Comparison of ENCODE assay signal across 8 cellular contexts in genomic region chr4:98928505-98929340, GRCh38. TPM values are rescaled to one million over a fixed set of nuclear protein-coding genes. Genes with fewer than 3 reads are reported as not detected.
DNase-seq lines count a peak whose midpoint lies in the region; TF ChIP-seq lines count a peak whose summit lies in the region.

Gene EIF4E (minus strand): TSS chr4:98929133. CDS start chr4:98929112, 21 bp downstream.

- CTCF ChIA-PET in activated naive CD4-positive, alpha-beta T cell treated with anti-CD3 and anti-CD28 coated beads, Interleukin-2, amount 10 ng/mL, durations not matched to agents 7 days and 5 days (lab: Charles Lee): interaction anchor here (0.5 to 3.6 kb wide), 6 partner anchors 9 to 461 kb away, joined by 3 to 15 read pairs (median 3); partner anchors contain the start of gene METAP1

- H3K27ac ChIP-seq in SK-N-MC: peak within 1 kb of the TSS; percentile 90

- H3K9ac ChIP-seq in SK-N-MC (ENCODE audit: insufficient read length): peak within 1 kb of the TSS; percentile 93

- peaks cover 47% of the 10 kb centered on the region for H3K4me1 Mint-ChIP-seq in HFFc6 (ENCODE audit: low read depth)
- peaks cover 46% of the 10 kb centered on the region for H3K4me1 Mint-ChIP-seq in activated naive CD4-positive, alpha-beta T cell treated with anti-CD3 and anti-CD28 coated beads, Interleukin-2, amount 10 ng/mL, durations not matched to agents 7 days and 5 days

- peak within 1 kb of the TSS; percentile 99 for H3K4me3 Mint-ChIP-seq in HFFc6
- peak within 1 kb of the TSS; percentile 88 for H3K4me3 Mint-ChIP-seq in activated naive CD4-positive, alpha-beta T cell treated with anti-CD3 and anti-CD28 coated beads, Interleukin-2, amount 10 ng/mL, durations not matched to agents 7 days and 5 days

- peaks cover 36% of the 10 kb centered on the region for H3K36me3 Mint-ChIP-seq in HFFc6 (ENCODE audit: low read depth)
- H3K36me3 Mint-ChIP-seq in activated naive CD4-positive, alpha-beta T cell treated with anti-CD3 and anti-CD28 coated beads, Interleukin-2, amount 10 ng/mL, durations not matched to agents 7 days and 5 days: peaks cover 18% of the 10 kb centered on the region

- DNase-seq in GM06990 (ENCODE audit: extremely low read depth, insufficient read length) (peak; percentile 93), HFFc6 (peak; percentile 99), NB4 (ENCODE audit: low read depth) (peak; percentile 98), SK-N-MC (ENCODE audit: low read depth, low spot score) (peak; percentile 87), germinal center (ENCODE audit: low spot score) (peak; percentile 96), non-pigmented ciliary epithelial cell (ENCODE audit: low read depth) (peak; percentile 97), superior temporal gyrus (ENCODE audit: extremely low spot score) (peak; percentile 99)
- peak; percentile 98 for DNase-seq in activated naive CD4-positive, alpha-beta T cell treated with anti-CD3 and anti-CD28 coated beads, Interleukin-2, amount 10 ng/mL, durations not matched to agents 7 days and 5 days

- peaks cover 20% of the 10 kb centered on the region; the same call in 1 of the 2 replicates for H3K9me3 ChIP-seq in SK-N-MC (ENCODE audit: low read depth, low read length)

- H3K36me3 ChIP-seq in GM06990 (ENCODE audit: control insufficient read depth, insufficient read depth, low read length): peaks cover 2% of the 10 kb centered on the region
- H3K36me3 ChIP-seq in SK-N-MC (ENCODE audit: insufficient read depth, low read length): peaks cover 39% of the 10 kb centered on the region

- peak within 1 kb of the TSS; percentile 99 for H3K27ac Mint-ChIP-seq in HFFc6
- H3K27ac Mint-ChIP-seq in activated naive CD4-positive, alpha-beta T cell treated with anti-CD3 and anti-CD28 coated beads, Interleukin-2, amount 10 ng/mL, durations not matched to agents 7 days and 5 days: peak within 1 kb of the TSS; percentile 97

- H3K27me3 Mint-ChIP-seq in HFFc6 (ENCODE audit: insufficient read depth): no peaks in the 10 kb centered on the region; the same call in 1 of the 2 replicates
- no peaks in the 10 kb centered on the region for H3K27me3 Mint-ChIP-seq in activated naive CD4-positive, alpha-beta T cell treated with anti-CD3 and anti-CD28 coated beads, Interleukin-2, amount 10 ng/mL, durations not matched to agents 7 days and 5 days

- no peaks in the 10 kb centered on the region for H3K27me3 ChIP-seq in GM06990 (replicated peaks; ENCODE audit: control insufficient read depth, insufficient read depth, low read length)

- peak; percentile 48 for TF ChIP-seq POLR2A in NB4 (IDR thresholded peaks at IDR 0.05; ENCODE audit: extremely low read depth, insufficient read length)

- H3K4me3 ChIP-seq in GM06990 (replicated peaks; ENCODE audit: low read depth, low read length): peak within 1 kb of the TSS; percentile 94
- H3K4me3 ChIP-seq in NB4 (ENCODE audit: low read depth, low read length): peak within 1 kb of the TSS; percentile 86
- H3K4me3 ChIP-seq in SK-N-MC: peak within 1 kb of the TSS; percentile 100

- TF ChIP-seq CTCF in GM06990 (IDR thresholded peaks at IDR 0.05; ENCODE audit: insufficient read depth, low read length, poor library complexity, severe bottlenecking) (peak; percentile 36), HFFc6 (IDR thresholded peaks at IDR 0.05) (peak; percentile 54), NB4 (IDR thresholded peaks at IDR 0.05; ENCODE audit: low read depth, low read length) (no peak)

- H3K9me3 Mint-ChIP-seq in HFFc6: peaks cover 17% of the 10 kb centered on the region
- H3K9me3 Mint-ChIP-seq in activated naive CD4-positive, alpha-beta T cell treated with anti-CD3 and anti-CD28 coated beads, Interleukin-2, amount 10 ng/mL, durations not matched to agents 7 days and 5 days: peaks cover 2% of the 10 kb centered on the region

RNA-seq across cellular contexts. Expression of gene EIF4E, which starts in this region (rescaled TPM):
- 100 to 1,000 TPM; 117 to 147 (median 127) TPM for total RNA-seq in HFFc6 (2021; fragmentation: NEBNext Ultra II Directional; extraction: Animal tissue kit (Norgen Biotek cat#: 25700))

Comparison
In these comparisons a context has a peak if more than half of its experiments do, and no peak if none do; other contexts are left out.
1. Peak in every context shown above with its lines: DNase-seq, H3K4me3 ChIP-seq and H3K27ac ChIP-seq.